In genomic region chr6:157274471-157275226, GRCh38 we compare ENCODE assay signal across 8 cellular contexts. TPM values are rescaled to one million over a fixed set of nuclear protein-coding genes. Genes with fewer than 3 reads are reported as not detected.
DNase-seq lines count a peak whose midpoint lies in the region; ATAC-seq and TF ChIP-seq lines count a peak whose summit lies in the region.

No MANE protein-coding gene starts in this region.

- H3K4me1 ChIP-seq in breast epithelium = no peaks in the 10 kb centered on the region
- H3K4me1 ChIP-seq in spleen = peaks cover 0 to 30% (median 19%) of the 10 kb centered on the region in 6 donors

- TF ChIP-seq CTCF in VCaP (conservative IDR thresholded peaks at IDR 0.05) = peak; percentile 95
- peak in 1 of 3 donors; percentile 96 for TF ChIP-seq CTCF in breast epithelium (IDR thresholded peaks at IDR 0.05)
- peak; percentile 10 to 97 (median 87) for TF ChIP-seq CTCF in spleen (IDR thresholded peaks at IDR 0.05 in 8 of 11, conservative IDR thresholded peaks at IDR 0.05 in 3 of 11)

- peaks cover 0 to 9% (median 4%) of the 10 kb centered on the region in 3 donors for H3K36me3 Mint-ChIP-seq in immature natural killer cell

- peak overlapping the region; percentile 60 to 74 (median 67) for H3K4me3 ChIP-seq in breast epithelium
- H3K4me3 ChIP-seq in spleen = peak overlapping the region; percentile 52 to 87 (median 63)

- H3K27ac Mint-ChIP-seq in immature natural killer cell = peak overlapping the region; percentile 51 to 95 (median 91)

- H3K36me3 ChIP-seq in breast epithelium = no peaks in the 10 kb centered on the region
- no peaks in the 10 kb centered on the region for H3K36me3 ChIP-seq in spleen

- H3K9me3 ChIP-seq in breast epithelium = no peaks in the 10 kb centered on the region
- no peaks in the 10 kb centered on the region for H3K9me3 ChIP-seq in spleen

- H3K27me3 Mint-ChIP-seq in immature natural killer cell (ENCODE audit: low read depth in 3 of 3) = peaks cover 13 to 17% (median 15%) of the 10 kb centered on the region in 3 donors

- H3K9me3 Mint-ChIP-seq in immature natural killer cell = peaks cover 0 to 10% (median 4%) of the 10 kb centered on the region in 6 donors

- peak; percentile 60 to 82 for DNase-seq in NCI-H524 (lab: John Stamatoyannopoulos, UW)
- no peak for DNase-seq in NCI-H524 treated with DMSO at 0.1 percent for 48 hours (lab: John Stamatoyannopoulos, UW)
- DNase-seq in NCI-H187 treated with DMSO at 0.1 percent for 48 hours (lab: John Stamatoyannopoulos, UW) = peak; percentile 16
- peak; percentile 76 to 82 for DNase-seq in breast epithelium (ENCODE audit: low spot score in 2 of 2)
- peak; percentile 79 to 83 (median 83) for DNase-seq in immature natural killer cell
- DNase-seq in spleen = peak; percentile 97

- no peak for TF ChIP-seq POLR2A in breast epithelium (IDR thresholded peaks at IDR 0.05)
- peak in 1 of 3 donors; percentile 6 for TF ChIP-seq POLR2A in spleen (IDR thresholded peaks at IDR 0.05)

- intact Hi-C loops in breast epithelium (cut with DNase I; ENCODE audit: low total_unique reads) (no loop called here), spleen (cut with DNase I; ENCODE audit: low total_unique reads) (loop anchor here (10.0 kb wide), 1 partner anchor 240 kb away; no protein-coding TSS in a partner anchor)

- peaks cover 14 to 28% of the 10 kb centered on the region in 2 donors for H3K4me1 Mint-ChIP-seq in immature natural killer cell

- no peaks in the 10 kb centered on the region for H3K27me3 ChIP-seq in breast epithelium
- no peaks in the 10 kb centered on the region for H3K27me3 ChIP-seq in spleen (replicated peaks in 1 of 7)

- peak overlapping the region; percentile 83 to 94 (median 90) for H3K4me3 Mint-ChIP-seq in immature natural killer cell

- WGBS in spleen, 5 donors = 0 to 1% (median 1%) methylated on average over 58 to 93 of the region's 93 CpGs

- peak overlapping the region; percentile 67 for H3K27ac ChIP-seq in VCaP
- peak overlapping the region; percentile 86 to 92 for H3K27ac ChIP-seq in breast epithelium
- H3K27ac ChIP-seq in spleen = peak overlapping the region; percentile 75 to 93 (median 88)

- peak; percentile 83 for ATAC-seq in HG02970 (IDR thresholded peaks at IDR 0.05; ENCODE audit: low FRiP score, unreplicated experiment)

RNA-seq across cellular contexts. Expression of gene TMEM242, which starts 48.7 kb away (rescaled TPM):
- 1 to 10 TPM; 5.3 to 7.9 (median 7.3) TPM for total RNA-seq in breast epithelium
- polyA plus RNA-seq in immature natural killer cell = 10 to 100 TPM; 13.7 to 17.4 (median 15.9) TPM
- total RNA-seq in spleen = 10 to 100 TPM in 3 of 7 donors, 1 to 10 TPM in 4; 5.6 to 16.0 (median 9.2) TPM
- 1 to 10 TPM; 3.7 to 6.7 (median 5.8) TPM for polyA plus RNA-seq in spleen
